1 cellular context compared by ENCODE assay signal in genomic region chr12:108369736-108370396, GRCh38.
TF ChIP-seq lines count a peak whose summit lies in the region.

No MANE protein-coding gene starts in this region.

TF ChIP-seq in SK-N-SH, 30 proteins besides CTCF, POLR2A, EP300 and RAD21 (continued from another document):
- TF ChIP-seq NFIC (IDR thresholded peaks at IDR 0.05; ENCODE audit: borderline replicate concordance) (no peak), USF1 (IDR thresholded peaks at IDR 0.05; ENCODE audit: borderline replicate concordance, low read depth) (no peak), FOXM1 (IDR thresholded peaks at IDR 0.05; ENCODE audit: low read depth) (no peak), ELF1 (IDR thresholded peaks at IDR 0.05) (no peak), MXI1 (IDR thresholded peaks at IDR 0.05; ENCODE audit: low read depth, low read length) (peak; percentile 53; the same call in 1 of the 2 replicates), SMC3 (IDR thresholded peaks at IDR 0.05; ENCODE audit: low read depth, low read length) (no peak)
TF ChIP-seq in SK-N-SH: peak in this region for 6.
